Comparison of ENCODE assay signal across 9 cellular contexts in genomic region chr16:89360760-89361435, GRCh38.
DNase-seq lines count a peak whose midpoint lies in the region; ATAC-seq, FAIRE-seq and TF ChIP-seq lines count a peak whose summit lies in the region.
"Had no signal": no experiment of that assay in that cellular context is flagged by ENCODE, and none has a peak within 500 bp of the region (broad histone marks: within the 10 kb centered on the region; RNA-seq: fewer than 3 reads in every experiment).

No MANE protein-coding gene starts in this region.

- H4K5ac ChIP-seq in H1 (ENCODE audit: insufficient read length, low read depth, low read length), result no peak overlapping the region

- H2BK120ac ChIP-seq in H1 (replicated peaks; ENCODE audit: low read depth, low read length), result no peak overlapping the region

- H3K27ac ChIP-seq in H1 (ENCODE audit: low read depth, low read length), result no peak overlapping the region

- peak overlapping the region; percentile 54 to 64; a peak in 3 of 4 replicates for H3K4me2 ChIP-seq in H1 (ENCODE audit: insufficient read depth in 1 of 2, low read depth in 2 of 2, low read length in 2 of 2)

- no peak overlapping the region for H4K8ac ChIP-seq in H1 (ENCODE audit: extremely low read depth, insufficient read depth, low read length)

- DNase-seq in GM13977 (ENCODE audit: low spot score) (peak; percentile 74), H1 (ENCODE audit: low read depth in 1 of 2, low spot score in 2 of 2) (no peak), NCI-H510A treated with DMSO at 0.1 percent for 48 hours (lab: John Stamatoyannopoulos, UW) (no peak), DMS53 (lab: John Stamatoyannopoulos, UW) (no peak)
- peak; percentile 62 to 71 for DNase-seq in activated CD4-positive, alpha-beta T cell treated with anti-CD3 and anti-CD28 coated beads for 4 hours
- peak; percentile 30 to 58 (median 45) for DNase-seq in stimulated activated CD4-positive, alpha-beta T cell treated with anti-CD3 and anti-CD28 coated beads, TNF-alpha, amount 100 ng/mL, for 4 hours (ENCODE audit: low read depth in 3 of 3)

- H3K23me2 ChIP-seq in H1 (ENCODE audit: low read depth, low read length), result no peaks in the 10 kb centered on the region

- CTCF ChIA-PET in H1 (lab: Charles Lee; ENCODE audit: partially characterized antibody), result interaction anchor here (1.0 to 2.1 kb wide), 9 partner anchors 13 to 134 kb away, joined by 3 to 6 read pairs (median 3); no protein-coding TSS in a partner anchor

- peaks cover 19% of the 10 kb centered on the region for H3K79me1 ChIP-seq in H1 (ENCODE audit: low read depth, low read length)

- FAIRE-seq in H1 (lab: Jason Lieb, UNC), result peak; percentile 13

- no peak overlapping the region; the same call in 1 of the 2 replicates for H2BK15ac ChIP-seq in H1 (ENCODE audit: low read length)

- no peak overlapping the region for H3K4me3 ChIP-seq in H1 (ENCODE audit: extremely low read depth in 1 of 4, insufficient read depth in 2 of 4, low read depth in 3 of 4, low read length in 4 of 4)

- no peak for TF ChIP-seq CTCF in GM13977 (IDR thresholded peaks at IDR 0.05; ENCODE audit: extremely low read depth, insufficient read depth, missing control alignments)
- TF ChIP-seq CTCF in H1 (IDR thresholded peaks at IDR 0.05; ENCODE audit: control extremely low read depth in 1 of 3, insufficient read depth in 1 of 3, low read depth in 1 of 3, low read length in 3 of 3), result no peak

- no peak overlapping the region for H3K9ac ChIP-seq in H1 (replicated peaks in 1 of 4; ENCODE audit: extremely low read depth in 1 of 4, low read depth in 3 of 4, low read length in 3 of 4)

- no peak overlapping the region for H3K14ac ChIP-seq in H1 (ENCODE audit: insufficient read length)

- no peak overlapping the region for H3K4ac ChIP-seq in H1 (replicated peaks; ENCODE audit: insufficient read length, low read depth, low read length)

- TF ChIP-seq EP300 in H1 (IDR thresholded peaks at IDR 0.05; ENCODE audit: borderline replicate concordance in 1 of 2, low read depth in 2 of 2, low read length in 2 of 2), result no peak

- no peak overlapping the region for H3K18ac ChIP-seq in H1 (ENCODE audit: extremely low read depth, low read length)

- H3K27me3 ChIP-seq in H1 (replicated peaks in 1 of 4; ENCODE audit: control insufficient read depth in 3 of 4, extremely low read depth in 1 of 4, insufficient read depth in 3 of 4, low read length in 3 of 4), result no peaks in the 10 kb centered on the region

- in situ Hi-C loops in GM13977 (cut with MboI; ENCODE audit: low pct_unique_long_range_greater_than_20kb, low sequenced_read_pairs, unreplicated experiment), result no loop called here

- H2BK5ac ChIP-seq in H1 (ENCODE audit: low read depth, low read length), result peak overlapping the region; percentile 37

- H2BK20ac ChIP-seq in H1 (ENCODE audit: low read length), result no peak overlapping the region

- ATAC-seq in HG02973 (IDR thresholded peaks at IDR 0.05; ENCODE audit: unreplicated experiment) (peak; percentile 43), GM21367 (IDR thresholded peaks at IDR 0.05; ENCODE audit: unreplicated experiment) (no peak)
- ATAC-seq: HCT116 had no signal

- H4K91ac ChIP-seq in H1 (replicated peaks; ENCODE audit: insufficient read length, low read length), result no peak overlapping the region

- H2BK12ac ChIP-seq in H1 (ENCODE audit: low read depth, low read length), result no peak overlapping the region

- TF ChIP-seq RAD21 in H1 (IDR thresholded peaks at IDR 0.05 in 1 of 2, conservative IDR thresholded peaks at IDR 0.05 in 1 of 2; ENCODE audit: low read depth in 2 of 2, low read length in 2 of 2), result no peak

- TF ChIP-seq POLR2A in H1 (IDR thresholded peaks at IDR 0.05; ENCODE audit: control extremely low read depth in 1 of 2, low read depth in 2 of 2, low read length in 2 of 2), result no peak

- H2AFZ ChIP-seq in H1 (ENCODE audit: low read length), result no peak overlapping the region

- H3K4me1 ChIP-seq in H1 (replicated peaks in 1 of 4; ENCODE audit: control insufficient read depth in 3 of 4, insufficient read depth in 4 of 4, low read length in 3 of 4), result peaks cover 17 to 42% (median 25%) of the 10 kb centered on the region in 4 experiments

- 69% methylated on average over 12 of the region's 12 CpGs; no CpG with 5 or more reads in 1 of the 2 experiments for WGBS in H1 (ENCODE audit: extremely low coverage in 1 of 2, insufficient coverage in 1 of 2, insufficient read length in 1 of 2, insufficient replicate concordance in 2 of 2, low coverage in 1 of 2, low lambda C conversion rate in 2 of 2, missing lambda C conversion rate in 1 of 2), 2 experiments

- no peak overlapping the region for H3K56ac ChIP-seq in H1 (replicated peaks; ENCODE audit: insufficient read length, low read depth, low read length)

- H2AK5ac ChIP-seq in H1 (ENCODE audit: low read depth, low read length), result no peak overlapping the region

- H3K36me3 ChIP-seq in H1 (ENCODE audit: control insufficient read depth in 2 of 4, insufficient read depth in 4 of 4, low read length in 3 of 4), result no peaks in the 10 kb centered on the region

- no peaks in the 10 kb centered on the region for H3K9me3 ChIP-seq in H1 (ENCODE audit: insufficient read depth in 2 of 2, low read depth in 1 of 2, low read length in 1 of 2)

- peaks cover 27 to 96% of the 10 kb centered on the region in 2 experiments for H3K79me2 ChIP-seq in H1 (ENCODE audit: control insufficient read depth in 1 of 2, insufficient read depth in 2 of 2, low read length in 2 of 2)

- no peak overlapping the region for H3K23ac ChIP-seq in H1 (ENCODE audit: insufficient read length)

- POLR2A ChIA-PET in H1 (lab: Charles Lee; ENCODE audit: partially characterized antibody), result interaction anchor here (1.6 to 2.6 kb wide), 4 partner anchors 8 to 24 kb away, joined by 4 to 8 read pairs (median 6); no protein-coding TSS in a partner anchor

- H4K20me1 ChIP-seq in H1 (replicated peaks in 1 of 2; ENCODE audit: control insufficient read depth in 1 of 2, insufficient read depth in 2 of 2, low read length in 2 of 2), result peaks cover 44 to 52% of the 10 kb centered on the region in 2 experiments

TF ChIP-seq in H1, 55 proteins besides CTCF, POLR2A, EP300 and RAD21:
- TF ChIP-seq TAF7 (optimal IDR thresholded peaks at IDR 0.05; ENCODE audit: borderline replicate concordance, low read depth, low read length) (no peak), TAF1 (IDR thresholded peaks at IDR 0.05; ENCODE audit: low read depth, low read length) (no peak), RXRA (IDR thresholded peaks at IDR 0.05; ENCODE audit: insufficient read depth, low read depth, low read length) (no peak), TBP (IDR thresholded peaks at IDR 0.05; ENCODE audit: low read depth, low read length) (no peak), RBBP5 (IDR thresholded peaks at IDR 0.05; ENCODE audit: borderline replicate concordance, low read depth, low read length) (no peak), CTBP2 (IDR thresholded peaks at IDR 0.05; ENCODE audit: borderline replicate concordance, insufficient read depth, insufficient read length, low read length) (no peak), TEAD4 (IDR thresholded peaks at IDR 0.05; ENCODE audit: low read depth, low read length) (no peak), SIX5 (IDR thresholded peaks at IDR 0.05; ENCODE audit: low read depth, low read length) (no peak), CHD1 (IDR thresholded peaks at IDR 0.05; ENCODE audit: low read depth, low read length) (no peak), SAP30 (IDR thresholded peaks at IDR 0.05; ENCODE audit: insufficient read depth, insufficient replicate concordance, low read length) (no peak), NANOG (IDR thresholded peaks at IDR 0.05; ENCODE audit: insufficient read depth, low read depth, low read length, poor library complexity, severe bottlenecking) (no peak), CBX8 (IDR thresholded peaks at IDR 0.05; ENCODE audit: borderline replicate concordance, low read depth, low read length) (no peak), YY1 (IDR thresholded peaks at IDR 0.05; ENCODE audit: low read depth, low read length) (no peak), POLR2AphosphoS5 (IDR thresholded peaks at IDR 0.05; ENCODE audit: low read depth, low read length) (no peak), MAFK (IDR thresholded peaks at IDR 0.05; ENCODE audit: low read depth, low read length) (no peak), SP1 (IDR thresholded peaks at IDR 0.05; ENCODE audit: low read depth, low read length) (no peak), ASH2L (IDR thresholded peaks at IDR 0.05; ENCODE audit: low read length) (no peak), EZH2 (IDR thresholded peaks at IDR 0.05; ENCODE audit: low read depth, low read length, severe bottlenecking) (no peak)
- TF ChIP-seq, protein P1, sequence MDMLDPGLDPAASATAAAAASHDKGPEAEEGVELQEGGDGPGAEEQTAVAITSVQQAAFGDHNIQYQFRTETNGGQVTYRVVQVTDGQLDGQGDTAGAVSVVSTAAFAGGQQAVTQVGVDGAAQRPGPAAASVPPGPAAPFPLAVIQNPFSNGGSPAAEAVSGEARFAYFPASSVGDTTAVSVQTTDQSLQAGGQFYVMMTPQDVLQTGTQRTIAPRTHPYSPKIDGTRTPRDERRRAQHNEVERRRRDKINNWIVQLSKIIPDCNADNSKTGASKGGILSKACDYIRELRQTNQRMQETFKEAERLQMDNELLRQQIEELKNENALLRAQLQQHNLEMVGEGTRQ (IDR thresholded peaks at IDR 0.05; ENCODE audit: low read length), result no peak

Comparison
In these comparisons a context has a peak if more than half of its experiments do, and no peak if none do; other contexts are left out.
1. DNase-seq: peak in GM13977 (single experiment), activated CD4-positive, alpha-beta T cell treated with anti-CD3 and anti-CD28 coated beads for 4 hours (2 of 2) and stimulated activated CD4-positive, alpha-beta T cell treated with anti-CD3 and anti-CD28 coated beads, TNF-alpha, amount 100 ng/mL, for 4 hours (3 of 3); none in H1 (0 of 2), NCI-H510A treated with DMSO at 0.1 percent for 48 hours (single experiment) and DMS53 (single experiment).